1 cellular context compared by ENCODE assay signal in genomic region chr6:44739163-44739562, GRCh38.
A peak's percentile ranks its signal among the peaks of the same experiment; 100 is the strongest.
TF ChIP-seq lines count a peak whose summit lies in the region.

No MANE protein-coding gene starts in this region.

TF ChIP-seq in GM12878, 131 proteins besides CTCF, POLR2A, EP300 and RAD21 (continued from another document):
- TF ChIP-seq ZBTB33 (IDR thresholded peaks at IDR 0.05) (peak; percentile 47; the same call in 1 of the 2 replicates), TCF3 (IDR thresholded peaks at IDR 0.05; ENCODE audit: borderline replicate concordance, insufficient read depth, low read depth, low read length) (no peak), E2F4 (IDR thresholded peaks at IDR 0.05; ENCODE audit: low read depth, low read length) (no peak), MAX (IDR thresholded peaks at IDR 0.05; ENCODE audit: low read depth, low read length) (no peak)
